Comparison of ENCODE assay signal across 1 cellular context in genomic region chr1:231856426-231856825, GRCh38.
TF ChIP-seq lines count a peak whose summit lies in the region.

No MANE protein-coding gene starts in this region.

TF ChIP-seq in SK-N-SH treated with all-trans-retinoic acid at 6 μM for 48 hours, 23 proteins besides CTCF, POLR2A, EP300 and RAD21 (continued from another document):
- TF ChIP-seq TSHZ2 (CRISPR knock-in tag; IDR thresholded peaks at IDR 0.05) (no peak), ZNF8 (CRISPR knock-in tag; IDR thresholded peaks at IDR 0.05) (no peak)
